In the genomic region with DNA sequence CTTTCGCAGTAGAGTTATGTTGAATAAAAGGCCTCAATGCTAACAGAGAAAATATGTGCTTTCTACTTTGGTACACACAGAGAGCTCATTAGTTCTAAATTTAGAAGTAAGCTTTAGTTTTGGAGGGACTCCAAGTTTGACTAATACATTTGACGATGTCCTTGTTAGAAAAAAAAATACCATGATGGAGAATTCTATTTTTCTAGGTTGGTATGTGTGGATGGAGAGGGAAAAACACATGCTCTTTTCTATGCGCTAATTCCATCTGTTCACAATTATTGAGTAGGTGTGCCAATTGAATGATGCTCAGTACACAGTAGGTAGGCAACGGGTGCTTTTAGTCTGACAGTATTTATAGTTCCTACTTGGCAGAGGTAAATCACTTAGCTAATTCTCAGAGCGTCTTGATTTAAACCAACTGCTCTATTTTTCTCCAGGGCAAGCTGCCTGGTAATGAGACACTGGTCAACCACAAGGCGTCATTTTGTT, we compare ENCODE assay signal across 8 cellular contexts.
DNase-seq lines count a peak whose midpoint lies in the region; FAIRE-seq and TF ChIP-seq lines count a peak whose summit lies in the region.
"Had no signal": no experiment of that assay in that cellular context is flagged by ENCODE, and none has a peak within 500 bp of the region (broad histone marks: within the 10 kb centered on the region; RNA-seq: fewer than 3 reads in every experiment).

No MANE protein-coding gene starts in this region.

- H3K27ac ChIP-seq in transverse colon = peak overlapping the region; percentile 66 to 75 (median 70)
- H3K27ac ChIP-seq in PC-9 = no peak overlapping the region

- in situ Hi-C loops in transverse colon (cut with MboI; ENCODE audit: low pct_ligation_motif_present in 1 of 4, low pct_unique_long_range_greater_than_20kb in 1 of 4, low sequenced_read_pairs in 3 of 4) = no loop called here

- no peak for TF ChIP-seq POLR2A in transverse colon (IDR thresholded peaks at IDR 0.05)

- no peaks in the 10 kb centered on the region for H3K9me2 ChIP-seq in PC-9 (ENCODE audit: insufficient read depth)

- no peaks in the 10 kb centered on the region for H3K9me3 ChIP-seq in transverse colon
- no peaks in the 10 kb centered on the region for H3K9me3 ChIP-seq in PC-9 (ENCODE audit: insufficient read depth, low read depth)

- no peak for TF ChIP-seq EP300 in transverse colon (IDR thresholded peaks at IDR 0.05; ENCODE audit: low read depth)

- POLR2A ChIA-PET in PC-9 (lab: Charles Lee; ENCODE audit: unreplicated experiment) = no interaction called here

- no peaks in the 10 kb centered on the region for H3K36me3 ChIP-seq in bronchial epithelial cell (ENCODE audit: control insufficient read depth, insufficient read depth, low read length)
- no peaks in the 10 kb centered on the region for H3K36me3 ChIP-seq in transverse colon
- no peaks in the 10 kb centered on the region for H3K36me3 ChIP-seq in PC-9 (ENCODE audit: low read depth)

- no peaks in the 10 kb centered on the region for H4K20me1 ChIP-seq in PC-9 (ENCODE audit: insufficient read depth)

- BruUV-seq in PC-9 (replicated peaks; lab: Mats Ljungman, UMichigan) = no TSS peak

- CTCF ChIA-PET in PC-9 (lab: Charles Lee) = no interaction called here

- no peaks in the 10 kb centered on the region for H3F3A ChIP-seq in PC-9 (ENCODE audit: insufficient read depth, low read depth)

- intact Hi-C loops in transverse colon (cut with DNase I; ENCODE audit: low total_unique reads) = no loop called here
- intact Hi-C loops in PC-9 (cut with micrococcal nuclease; ENCODE audit: unreplicated experiment) = no loop called here

- DNase-seq in NCI-H1105 (lab: John Stamatoyannopoulos, UW) (peak; percentile 5), bronchial epithelial cell (ENCODE audit: low read depth) (peak; percentile 59), kidney glomerular epithelial cell (lab: John Stamatoyannopoulos, UW) (peak; percentile 27), transverse colon (no peak), D341Med (ENCODE audit: low spot score) (no peak), NCI-H526 treated with DMSO at 0.1 percent for 48 hours (lab: John Stamatoyannopoulos, UW) (no peak), PC-9 (no peak)
- DNase-seq: activated CD8-positive, alpha-beta memory T cell treated with anti-CD3 and anti-CD28 coated beads, Interleukin-2, amount 50 U/mL, for 48 hours had no signal

- TF ChIP-seq CTCF in bronchial epithelial cell (IDR thresholded peaks at IDR 0.05; ENCODE audit: insufficient read depth, low read length, severe bottlenecking) = no peak
- TF ChIP-seq CTCF in transverse colon (IDR thresholded peaks at IDR 0.05) = no peak
- no peak for TF ChIP-seq CTCF in PC-9 (conservative IDR thresholded peaks at IDR 0.05)

- H3K27me3 ChIP-seq in bronchial epithelial cell (ENCODE audit: control insufficient read depth, insufficient read depth, low read length) (no peaks in the 10 kb centered on the region), transverse colon (no peaks in the 10 kb centered on the region), PC-9 (ENCODE audit: insufficient read depth, low read depth) (no peaks in the 10 kb centered on the region)

- H3K79me2 ChIP-seq in PC-9 (ENCODE audit: low read depth) = no peaks in the 10 kb centered on the region

- no peak overlapping the region for H3K4me3 ChIP-seq in bronchial epithelial cell (ENCODE audit: low read depth, low read length)
- no peak overlapping the region for H3K4me3 ChIP-seq in transverse colon
- no peak overlapping the region for H3K4me3 ChIP-seq in PC-9

- H3K4me2 ChIP-seq in PC-9 = no peak overlapping the region

- H3K4me1 ChIP-seq in transverse colon = peaks cover 0 to 8% (median 3%) of the 10 kb centered on the region in 4 donors
- no peaks in the 10 kb centered on the region for H3K4me1 ChIP-seq in PC-9 (replicated peaks; ENCODE audit: insufficient read depth)

- no peak overlapping the region for H2AFZ ChIP-seq in PC-9

- 62 to 71% methylated on average over 4 to 6 of the region's 6 CpGs for WGBS in transverse colon (ENCODE audit: low coverage in 1 of 2), 2 donors

- FAIRE-seq in bronchial epithelial cell (lab: Jason Lieb, UNC) = no peak

Comparison
In these comparisons a context has a peak if more than half of its experiments do, and no peak if none do; other contexts are left out.
1. DNase-seq: peak in NCI-H1105 (single experiment), bronchial epithelial cell (single experiment) and kidney glomerular epithelial cell (single experiment); none in transverse colon (single experiment), D341Med (single experiment), NCI-H526 treated with DMSO at 0.1 percent for 48 hours (single experiment) and PC-9 (0 of 2).